In the genomic region with DNA sequence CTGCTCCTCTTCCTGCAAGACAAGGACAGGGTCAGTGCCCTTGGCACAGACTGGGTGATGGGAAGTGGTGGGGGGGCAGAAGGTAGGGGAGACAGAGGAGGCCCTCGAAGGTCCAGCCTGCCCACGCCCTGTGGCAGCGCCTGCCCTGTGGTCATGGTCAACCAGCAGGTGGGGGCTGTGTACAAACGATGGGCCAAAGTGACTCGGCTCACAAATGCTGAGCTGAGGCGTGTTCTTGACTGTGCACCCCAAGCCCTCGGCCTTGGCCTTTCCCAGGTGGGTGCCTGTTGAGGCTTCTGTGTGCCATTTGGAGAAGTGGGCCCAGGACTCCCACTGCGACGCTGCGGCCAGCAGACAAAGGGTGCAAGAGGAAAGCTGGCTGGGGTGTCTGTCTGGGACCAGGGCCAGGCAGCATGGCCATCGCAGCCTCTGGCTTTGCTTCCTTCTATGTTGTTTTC, we compare ENCODE assay signal across 9 cellular contexts. TPM values are rescaled to one million over a fixed set of nuclear protein-coding genes. Genes with fewer than 3 reads are reported as not detected.
A peak's percentile ranks its signal among the peaks of the same experiment; 100 is the strongest.
DNase-seq lines count a peak whose midpoint lies in the region; ATAC-seq and TF ChIP-seq lines count a peak whose summit lies in the region.
"Had no signal": no experiment of that assay in that cellular context is flagged by ENCODE, and none has a peak within 500 bp of the region (broad histone marks: within the 10 kb centered on the region; RNA-seq: fewer than 3 reads in every experiment).

No MANE protein-coding gene starts in this region.

- WGBS in gastroesophageal sphincter (ENCODE audit: low coverage in 1 of 2), 2 donors, result 27% methylated on average over 3 of the region's 11 CpGs; no CpG with 5 or more reads in 1 of the 2 donors

- ATAC-seq in gastroesophageal sphincter (peak; percentile 31), gastrocnemius medialis (peak in 1 of 2 donors; percentile 41)

- in situ Hi-C loops in gastrocnemius medialis (cut with MboI; ENCODE audit: low sequenced_read_pairs in 4 of 4), result no loop called here

- peaks cover 34% of the 10 kb centered on the region for H3K4me1 Mint-ChIP-seq in glutamatergic neuron (ENCODE audit: low read depth, unreplicated experiment)
- H3K4me1 Mint-ChIP-seq: activated naive CD4-positive, alpha-beta T cell treated with anti-CD3 and anti-CD28 coated beads, Interleukin-2, amount 50 U/mL, for 24 hours had no signal

- H3K27me3 ChIP-seq in gastroesophageal sphincter, result no peaks in the 10 kb centered on the region
- H3K27me3 ChIP-seq in gastrocnemius medialis, result no peaks in the 10 kb centered on the region

- peaks cover 4% of the 10 kb centered on the region for H3K27me3 Mint-ChIP-seq in glutamatergic neuron (ENCODE audit: unreplicated experiment)

- no peak overlapping the region for H3K27ac Mint-ChIP-seq in glutamatergic neuron (ENCODE audit: unreplicated experiment)
- H3K27ac Mint-ChIP-seq: activated naive CD4-positive, alpha-beta T cell treated with anti-CD3 and anti-CD28 coated beads, Interleukin-2, amount 50 U/mL, for 24 hours had no signal

- intact Hi-C loops in gastrocnemius medialis (cut with DNase I; ENCODE audit: low total_unique reads), result loop anchor here (1.0 kb wide), 1 partner anchor 27 kb away; no protein-coding TSS in a partner anchor

- no peak for TF ChIP-seq EP300 in gastroesophageal sphincter (IDR thresholded peaks at IDR 0.05)

- H3K4me1 ChIP-seq in gastroesophageal sphincter (peaks cover 8 to 100% (median 44%) of the 10 kb centered on the region in 3 donors), gastrocnemius medialis (peaks cover 36 to 46% of the 10 kb centered on the region in 2 donors)

- H3K4me3 ChIP-seq in gastroesophageal sphincter (peak overlapping the region in 1 of 2 donors; percentile 10), gastrocnemius medialis (peak overlapping the region in 2 of 4 donors; percentile 8 to 10)

- H3K4me3 Mint-ChIP-seq in glutamatergic neuron (ENCODE audit: unreplicated experiment), result no peak overlapping the region
- H3K4me3 Mint-ChIP-seq: activated naive CD4-positive, alpha-beta T cell treated with anti-CD3 and anti-CD28 coated beads, Interleukin-2, amount 50 U/mL, for 24 hours had no signal

- TF ChIP-seq CTCF in gastroesophageal sphincter (IDR thresholded peaks at IDR 0.05) (peak in 1 of 4 experiments; percentile 34), gastrocnemius medialis (IDR thresholded peaks at IDR 0.05 in 4 of 5, conservative IDR thresholded peaks at IDR 0.05 in 1 of 5) (peak in 1 of 5 experiments; percentile 12), glutamatergic neuron (IDR thresholded peaks at IDR 0.05; ENCODE audit: partially characterized antibody, unreplicated experiment) (no peak)

- H3K36me3 ChIP-seq in gastroesophageal sphincter (peaks cover 0 to 25% of the 10 kb centered on the region in 2 donors), gastrocnemius medialis (no peaks in the 10 kb centered on the region)

- no peaks in the 10 kb centered on the region for H3K9me3 ChIP-seq in gastroesophageal sphincter
- H3K9me3 ChIP-seq in gastrocnemius medialis, result no peaks in the 10 kb centered on the region

- DNase-seq in HT1080 (ENCODE audit: low read depth) (peak; percentile 30), gastrocnemius medialis (no peak), NCI-H2107 (lab: John Stamatoyannopoulos, UW) (no peak), NCI-H526 (lab: John Stamatoyannopoulos, UW) (no peak), glutamatergic neuron (no peak)
- DNase-seq: NCI-H2227 treated with DMSO at 0.1 percent for 48 hours had no signal

- H3K9me3 Mint-ChIP-seq in glutamatergic neuron (ENCODE audit: unreplicated experiment), result peaks cover 5% of the 10 kb centered on the region
- H3K9me3 Mint-ChIP-seq: activated naive CD4-positive, alpha-beta T cell treated with anti-CD3 and anti-CD28 coated beads, Interleukin-2, amount 50 U/mL, for 24 hours had no signal

- H3K36me3 Mint-ChIP-seq in glutamatergic neuron (ENCODE audit: unreplicated experiment), result no peaks in the 10 kb centered on the region
- H3K36me3 Mint-ChIP-seq: activated naive CD4-positive, alpha-beta T cell treated with anti-CD3 and anti-CD28 coated beads, Interleukin-2, amount 50 U/mL, for 24 hours had no signal

- TF ChIP-seq POLR2A in gastroesophageal sphincter (IDR thresholded peaks at IDR 0.05), result no peak
- no peak for TF ChIP-seq POLR2A in gastrocnemius medialis (IDR thresholded peaks at IDR 0.05)

- peak overlapping the region; percentile 90 to 98 (median 92) for H3K27ac ChIP-seq in gastroesophageal sphincter
- peak overlapping the region; percentile 70 to 83 (median 71) for H3K27ac ChIP-seq in gastrocnemius medialis
- H3K27ac ChIP-seq: HL-60 had no signal

RNA-seq across cellular contexts. Expression of a gene that starts 22.6 kb away (rescaled TPM):
- total RNA-seq in HT1080 (2014; rRNA removed; shearing (Covaris generic)), result 77.4 and 105 TPM in 2 replicates
- polyA plus RNA-seq in HT1080 (2015; cell fraction: cytosol; rRNA removed), result 169 and 176 TPM in 2 replicates
- 66.3 and 68.0 TPM in 2 replicates for polyA plus RNA-seq in HT1080 (2015; cell fraction: nucleus; rRNA removed)
- total RNA-seq in gastroesophageal sphincter, result 100 to 1,000 TPM; 333 to 451 (median 412) TPM
- 10 to 100 TPM; 24.3 to 43.0 (median 30.6) TPM for total RNA-seq in gastrocnemius medialis
- total RNA-seq in glutamatergic neuron (ENCODE audit: unreplicated experiment), result 236 TPM

RNA-seq across cellular contexts. Expression of a gene that starts 38.2 kb away (rescaled TPM):
- 27.9 and 30.8 TPM in 2 replicates for total RNA-seq in HT1080 (2014; rRNA removed; shearing (Covaris generic))
- polyA plus RNA-seq in HT1080 (2015; cell fraction: cytosol; rRNA removed), result 25.0 and 25.6 TPM in 2 replicates
- polyA plus RNA-seq in HT1080 (2015; cell fraction: nucleus; rRNA removed), result 29.5 and 31.5 TPM in 2 replicates
- total RNA-seq in gastroesophageal sphincter, result 10 to 100 TPM; 39.0 to 53.8 (median 47.2) TPM
- total RNA-seq in gastrocnemius medialis, result 10 to 100 TPM; 29.7 to 42.9 (median 41.7) TPM
- 39.0 TPM for total RNA-seq in glutamatergic neuron (ENCODE audit: unreplicated experiment)

RNA-seq across cellular contexts. Expression of a gene that starts 38.4 kb away (rescaled TPM):
- total RNA-seq in HT1080 (2014; rRNA removed; shearing (Covaris generic)), result 43.8 and 45.0 TPM in 2 replicates
- 63.6 and 69.4 TPM in 2 replicates for polyA plus RNA-seq in HT1080 (2015; cell fraction: cytosol; rRNA removed)
- polyA plus RNA-seq in HT1080 (2015; cell fraction: nucleus; rRNA removed), result 68.9 and 71.6 TPM in 2 replicates
- 10 to 100 TPM; 19.2 to 52.6 (median 25.1) TPM for total RNA-seq in gastroesophageal sphincter
- 10 to 100 TPM; 23.9 to 35.5 (median 29.7) TPM for total RNA-seq in gastrocnemius medialis
- 24.3 TPM for total RNA-seq in glutamatergic neuron (ENCODE audit: unreplicated experiment)

RNA-seq across cellular contexts. Expression of a gene that starts 44.6 kb away (rescaled TPM):
- not detected in 2 replicates for total RNA-seq in HT1080 (2014; rRNA removed; shearing (Covaris generic))
- 0.03 and 0.08 TPM in 2 replicates for polyA plus RNA-seq in HT1080 (2015; cell fraction: cytosol; rRNA removed)
- 0.34 TPM in 1 of 2 replicates, not detected in the other for polyA plus RNA-seq in HT1080 (2015; cell fraction: nucleus; rRNA removed)
- total RNA-seq in gastroesophageal sphincter, result 1 to 10 TPM in 3 of 4 donors, under 1 TPM in 1; 0.47 to 9.6 (median 3.7) TPM
- 1 to 10 TPM; 1.5 to 4.3 (median 2.0) TPM for total RNA-seq in gastrocnemius medialis
- not detected for total RNA-seq in glutamatergic neuron (ENCODE audit: unreplicated experiment)

RNA-seq across cellular contexts. Expression of a gene that starts 48.9 kb away (rescaled TPM):
- 971 and 1,300 TPM in 2 replicates for total RNA-seq in HT1080 (2014; rRNA removed; shearing (Covaris generic))
- polyA plus RNA-seq in HT1080 (2015; cell fraction: cytosol; rRNA removed), result 349 and 370 TPM in 2 replicates
- 738 and 763 TPM in 2 replicates for polyA plus RNA-seq in HT1080 (2015; cell fraction: nucleus; rRNA removed)
- 100 to 1,000 TPM; 106 to 194 (median 148) TPM for total RNA-seq in gastroesophageal sphincter
- 100 to 1,000 TPM in 2 of 4 donors, 10 to 100 TPM in 2; 75.0 to 148 (median 90.4) TPM for total RNA-seq in gastrocnemius medialis
- total RNA-seq in glutamatergic neuron (ENCODE audit: unreplicated experiment), result 188 TPM
